ENCODE assay signal across 30 cellular contexts in genomic region chr3:150267288-150267687, GRCh38.
"Had no signal": no experiment of that assay in that cellular context is flagged by ENCODE, and none has a peak within 500 bp of the region (broad histone marks: within the 10 kb centered on the region; RNA-seq: fewer than 3 reads in every experiment).

No MANE protein-coding gene starts in this region.

- DNase-seq: activated CD4-positive, alpha-beta memory T cell treated with anti-CD3 and anti-CD28 coated beads, Interleukin-2, amount 10 ng/mL, durations not matched to agents 7 days and 5 days; activated CD4-positive, alpha-beta T cell treated with anti-CD3 and anti-CD28 coated beads for 1 hour; activated CD4-positive, alpha-beta T cell treated with anti-CD3 and anti-CD28 coated beads for 4 hours; activated CD4-positive, alpha-beta T cell treated with anti-CD3 and anti-CD28 coated beads, Interleukin-2, amount 10 ng/mL, durations not matched to agents 7 days and 5 days; activated CD4-positive, alpha-beta T cell treated with anti-CD3 and anti-CD28 coated beads, Interleukin-2, amount 50 U/mL, for 4 hours; activated CD8-positive, alpha-beta memory T cell treated with anti-CD3 and anti-CD28 coated beads, Interleukin-2, amount 50 U/mL, for 48 hours; activated gamma-delta T cell; activated naive CD4-positive, alpha-beta T cell; activated naive CD4-positive, alpha-beta T cell treated with anti-CD3 and anti-CD28 coated beads, Interleukin-2, amount 10 ng/mL, durations not matched to agents 7 days and 5 days; activated naive CD8-positive, alpha-beta T cell treated with anti-CD3 and anti-CD28 coated beads, Interleukin-2, amount 10 ng/mL, durations not matched to agents 7 days and 5 days; activated T-cell treated with anti-CD3 and anti-CD28 coated beads for 4 hours; activated T-cell treated with anti-CD3 and anti-CD28 coated beads, Interleukin-2, amount 50 U/mL, for 24 hours; activated T-cell treated with anti-CD3 and anti-CD28 coated beads, Interleukin-2, amount 50 U/mL, for 72 hours; dermis blood vessel endothelial cell; effector CD4-positive, alpha-beta T cell; effector memory CD8-positive, alpha-beta T cell; erythroblast; foreskin keratinocyte; gastrocnemius medialis; T-helper 2 cell had no signal

- H3K9me3 ChIP-seq: ascending aorta, breast epithelium, esophagus muscularis mucosa, gastrocnemius medialis had no signal

- H3K9me3 Mint-ChIP-seq: activated CD4-positive, alpha-beta memory T cell treated with anti-CD3 and anti-CD28 coated beads, Interleukin-2, amount 10 ng/mL, durations not matched to agents 7 days and 5 days; activated CD4-positive, alpha-beta T cell treated with anti-CD3 and anti-CD28 coated beads, Interleukin-2, amount 10 ng/mL, durations not matched to agents 7 days and 5 days; activated naive CD4-positive, alpha-beta T cell treated with anti-CD3 and anti-CD28 coated beads, Interleukin-2, amount 10 ng/mL, durations not matched to agents 7 days and 5 days; activated naive CD8-positive, alpha-beta T cell treated with anti-CD3 and anti-CD28 coated beads, Interleukin-2, amount 10 ng/mL, durations not matched to agents 7 days and 5 days; activated T-cell treated with anti-CD3 and anti-CD28 coated beads, Interleukin-2, amount 50 U/mL, for 24 hours; brain; central memory CD8-positive, alpha-beta T cell; effector memory CD8-positive, alpha-beta T cell; WTC11 had no signal

- ATAC-seq: activated naive CD4-positive, alpha-beta T cell treated with anti-CD3 and anti-CD28 coated beads, Interleukin-2, amount 50 U/mL, for 72 hours; activated T-cell treated with anti-CD3 and anti-CD28 coated beads, Interleukin-2, amount 50 U/mL, for 72 hours; effector memory CD8-positive, alpha-beta T cell; foreskin keratinocyte; gastrocnemius medialis; WTC11 had no signal

- H3K27ac ChIP-seq: ascending aorta, breast epithelium, cardiac muscle cell, coronary artery, esophagus muscularis mucosa, foreskin keratinocyte, gastrocnemius medialis, VCaP had no signal

- H3K4me3 Mint-ChIP-seq: activated CD4-positive, alpha-beta memory T cell treated with anti-CD3 and anti-CD28 coated beads, Interleukin-2, amount 10 ng/mL, durations not matched to agents 7 days and 5 days; activated CD4-positive, alpha-beta T cell treated with anti-CD3 and anti-CD28 coated beads, Interleukin-2, amount 10 ng/mL, durations not matched to agents 7 days and 5 days; activated naive CD4-positive, alpha-beta T cell treated with anti-CD3 and anti-CD28 coated beads, Interleukin-2, amount 10 ng/mL, durations not matched to agents 7 days and 5 days; activated naive CD8-positive, alpha-beta T cell treated with anti-CD3 and anti-CD28 coated beads, Interleukin-2, amount 10 ng/mL, durations not matched to agents 7 days and 5 days; activated T-cell treated with anti-CD3 and anti-CD28 coated beads, Interleukin-2, amount 50 U/mL, for 24 hours; activated T-cell treated with anti-CD3 and anti-CD28 coated beads, Interleukin-2, amount 50 U/mL, for 72 hours; brain; central memory CD8-positive, alpha-beta T cell; effector memory CD8-positive, alpha-beta T cell; WTC11 had no signal

- H3K36me3 Mint-ChIP-seq: activated naive CD4-positive, alpha-beta T cell treated with anti-CD3 and anti-CD28 coated beads, Interleukin-2, amount 10 ng/mL, durations not matched to agents 7 days and 5 days; activated naive CD4-positive, alpha-beta T cell treated with anti-CD3 and anti-CD28 coated beads, Interleukin-2, amount 50 U/mL, for 72 hours; activated naive CD8-positive, alpha-beta T cell treated with anti-CD3 and anti-CD28 coated beads, Interleukin-2, amount 10 ng/mL, durations not matched to agents 7 days and 5 days; brain; WTC11 had no signal

- H3K27ac Mint-ChIP-seq: activated CD4-positive, alpha-beta memory T cell treated with anti-CD3 and anti-CD28 coated beads, Interleukin-2, amount 10 ng/mL, durations not matched to agents 7 days and 5 days; activated CD4-positive, alpha-beta T cell treated with anti-CD3 and anti-CD28 coated beads, Interleukin-2, amount 10 ng/mL, durations not matched to agents 7 days and 5 days; activated naive CD4-positive, alpha-beta T cell treated with anti-CD3 and anti-CD28 coated beads, Interleukin-2, amount 10 ng/mL, durations not matched to agents 7 days and 5 days; activated naive CD4-positive, alpha-beta T cell treated with anti-CD3 and anti-CD28 coated beads, Interleukin-2, amount 50 U/mL, for 72 hours; activated naive CD8-positive, alpha-beta T cell treated with anti-CD3 and anti-CD28 coated beads, Interleukin-2, amount 10 ng/mL, durations not matched to agents 7 days and 5 days; activated T-cell treated with anti-CD3 and anti-CD28 coated beads, Interleukin-2, amount 50 U/mL, for 24 hours; activated T-cell treated with anti-CD3 and anti-CD28 coated beads, Interleukin-2, amount 50 U/mL, for 72 hours; effector memory CD8-positive, alpha-beta T cell; WTC11 had no signal

- H3K27me3 ChIP-seq: ascending aorta, breast epithelium, cardiac muscle cell, esophagus muscularis mucosa, foreskin keratinocyte, gastrocnemius medialis had no signal

- H3K4me3 ChIP-seq: ascending aorta, breast epithelium, cardiac muscle cell, coronary artery, esophagus muscularis mucosa, gastrocnemius medialis had no signal

- H3K4me1 Mint-ChIP-seq: activated CD4-positive, alpha-beta memory T cell treated with anti-CD3 and anti-CD28 coated beads, Interleukin-2, amount 10 ng/mL, durations not matched to agents 7 days and 5 days; activated CD4-positive, alpha-beta T cell treated with anti-CD3 and anti-CD28 coated beads, Interleukin-2, amount 10 ng/mL, durations not matched to agents 7 days and 5 days; activated naive CD4-positive, alpha-beta T cell treated with anti-CD3 and anti-CD28 coated beads, Interleukin-2, amount 10 ng/mL, durations not matched to agents 7 days and 5 days; activated naive CD8-positive, alpha-beta T cell treated with anti-CD3 and anti-CD28 coated beads, Interleukin-2, amount 10 ng/mL, durations not matched to agents 7 days and 5 days; central memory CD8-positive, alpha-beta T cell; WTC11 had no signal

- H3K36me3 ChIP-seq: ascending aorta, breast epithelium, cardiac muscle cell, esophagus muscularis mucosa, gastrocnemius medialis had no signal

- H3K4me1 ChIP-seq: ascending aorta, breast epithelium, foreskin keratinocyte, gastrocnemius medialis had no signal
